ENCODE assay signal across 12 cellular contexts in the genomic region with DNA sequence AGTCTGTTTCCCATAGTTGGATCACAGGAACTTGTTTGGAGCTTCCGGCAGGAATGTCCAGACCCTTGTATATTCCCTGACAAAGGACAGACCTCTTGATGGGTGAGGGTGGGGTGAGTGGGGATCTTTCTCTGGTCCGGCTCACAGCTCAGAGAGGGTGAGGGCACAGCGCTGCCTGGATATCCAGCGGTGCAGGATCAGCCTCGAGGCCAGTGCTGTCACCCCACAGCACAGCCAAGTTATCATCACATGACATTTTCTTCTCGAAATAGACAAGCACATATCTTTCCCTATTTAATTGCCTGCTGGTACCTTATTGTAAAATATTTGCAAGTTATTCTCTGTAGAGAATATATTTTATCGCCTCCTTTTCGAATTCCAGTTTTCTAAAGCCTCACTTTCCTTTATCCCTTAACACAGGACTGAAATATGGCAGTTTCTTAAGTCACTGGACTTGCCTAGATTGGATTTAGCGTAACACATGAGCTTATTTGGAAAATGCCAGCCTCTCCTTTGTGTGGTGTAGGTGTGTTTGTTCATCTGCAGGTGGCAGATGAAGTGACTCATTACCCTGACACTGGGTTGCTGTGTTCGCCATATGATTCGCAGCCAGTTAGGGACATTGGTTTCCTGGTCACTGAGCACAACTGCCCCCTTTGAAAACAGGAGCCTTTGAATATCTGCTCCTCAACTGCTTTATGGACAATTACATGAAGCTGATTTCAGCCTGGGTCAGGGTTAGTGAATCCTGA. TPM values are rescaled to one million over a fixed set of nuclear protein-coding genes. Genes with fewer than 3 reads are reported as not detected.
DNase-seq lines count a peak whose midpoint lies in the region; ATAC-seq and TF ChIP-seq lines count a peak whose summit lies in the region.
"Had no signal": no experiment of that assay in that cellular context is flagged by ENCODE, and none has a peak within 500 bp of the region (broad histone marks: within the 10 kb centered on the region; RNA-seq: fewer than 3 reads in every experiment).

No MANE protein-coding gene starts in this region.

- no peak for ATAC-seq in activated CD4-positive, CD25-positive, alpha-beta regulatory T cell treated with anti-CD3 and anti-CD28 coated beads, Interleukin-2, amount 50 U/mL, for 24 hours
- ATAC-seq: effector memory CD8-positive, alpha-beta T cell; stimulated activated memory B cell treated with anti-CD40 and anti-IgM and Interleukin-4, amounts not matched to agents 10 μg/mL and 1 μg/mL and 100 μg/mL, for 72 hours had no signal

- 43 to 72% (median 58%) methylated on average over 11 of the region's 11 CpGs for WGBS in stomach, 5 donors
- WGBS in prostate gland, result 72% methylated on average over 11 of the region's 11 CpGs

- peaks cover 10% of the 10 kb centered on the region for H3K4me1 ChIP-seq in left ventricle myocardium inferior
- peaks cover 17 to 45% (median 27%) of the 10 kb centered on the region in 4 donors for H3K4me1 ChIP-seq in stomach
- H3K4me1 ChIP-seq in prostate gland (replicated peaks), result no peaks in the 10 kb centered on the region

- TF ChIP-seq CTCF in left ventricle myocardium inferior (IDR thresholded peaks at IDR 0.05; ENCODE audit: borderline replicate concordance), result no peak
- no peak for TF ChIP-seq CTCF in stomach (IDR thresholded peaks at IDR 0.05)
- TF ChIP-seq CTCF in prostate gland (IDR thresholded peaks at IDR 0.05), result peak in 1 of 4 experiments; percentile 18

- H3K9me3 ChIP-seq in left ventricle myocardium inferior (replicated peaks), result peaks cover 5% of the 10 kb centered on the region
- H3K9me3 ChIP-seq in stomach, result no peaks in the 10 kb centered on the region
- no peaks in the 10 kb centered on the region for H3K9me3 ChIP-seq in prostate gland

- TF ChIP-seq EP300 in stomach (IDR thresholded peaks at IDR 0.05), result no peak

- no peaks in the 10 kb centered on the region for H3K36me3 ChIP-seq in left ventricle myocardium inferior
- H3K36me3 ChIP-seq in stomach, result no peaks in the 10 kb centered on the region
- no peaks in the 10 kb centered on the region for H3K36me3 ChIP-seq in prostate gland

- intact Hi-C loops in left ventricle myocardium inferior (cut with micrococcal nuclease) (no loop called here), stomach (cut with DNase I; ENCODE audit: low total_unique reads) (no loop called here), prostate gland (cut with DNase I) (loop anchor here (10.0 kb wide), 1 partner anchor 195 kb away; no protein-coding TSS in a partner anchor)

- DNase-seq in NCI-H1417 (lab: John Stamatoyannopoulos, UW) (peak; percentile 81 to 97 (median 93)), NCI-H69 (lab: John Stamatoyannopoulos, UW) (peak; percentile 99), left ventricle myocardium inferior (no peak), stomach (peak; percentile 52), prostate gland (ENCODE audit: low spot score) (no peak), NCI-H526 treated with DMSO at 0.1 percent for 48 hours (lab: John Stamatoyannopoulos, UW) (no peak), foreskin melanocyte (no peak)
- DNase-seq: effector memory CD8-positive, alpha-beta T cell; naive B cell; OCI-M1 had no signal

- no peak overlapping the region for H3K4me3 ChIP-seq in left ventricle myocardium inferior
- no peak overlapping the region for H3K4me3 ChIP-seq in stomach
- H3K4me3 ChIP-seq in prostate gland, result no peak overlapping the region

- H3K27me3 ChIP-seq in left ventricle myocardium inferior (ENCODE audit: low read depth), result no peaks in the 10 kb centered on the region
- H3K27me3 ChIP-seq in stomach, result peaks cover 0 to 11% (median 0%) of the 10 kb centered on the region in 3 donors
- no peaks in the 10 kb centered on the region for H3K27me3 ChIP-seq in prostate gland (replicated peaks; ENCODE audit: insufficient read depth)

- no peak for TF ChIP-seq POLR2A in stomach (IDR thresholded peaks at IDR 0.05)
- TF ChIP-seq POLR2A in prostate gland (IDR thresholded peaks at IDR 0.05), result no peak

- H3K27ac ChIP-seq in left ventricle myocardium inferior (replicated peaks) (peak overlapping the region; percentile 28), stomach (peak overlapping the region; percentile 74 to 91 (median 83)), prostate gland (no peak overlapping the region)

RNA-seq across cellular contexts. Expression of gene CLIC6, which starts 21.4 kb away (rescaled TPM):
- 11.2 TPM for total RNA-seq in left ventricle myocardium inferior
- total RNA-seq in stomach, result 10 to 100 TPM in 4 of 5 donors, 1 to 10 TPM in 1; 3.8 to 84.9 (median 64.3) TPM
- 100 to 1,000 TPM in 1 of 3 donors, 10 to 100 TPM in 2; 42.0 to 103 (median 65.2) TPM for polyA plus RNA-seq in stomach
- total RNA-seq in prostate gland, result 1 to 10 TPM; 3.4 to 7.0 TPM

Comparison
In these comparisons a context has a peak if more than half of its experiments do, and no peak if none do; other contexts are left out.
1. DNase-seq: peak in NCI-H1417 (3 of 3), NCI-H69 (single experiment) and stomach (single experiment); none in left ventricle myocardium inferior (single experiment), prostate gland (single experiment), NCI-H526 treated with DMSO at 0.1 percent for 48 hours (single experiment) and foreskin melanocyte (single experiment).
2. H3K27ac ChIP-seq: peak in left ventricle myocardium inferior (single experiment) and stomach (5 of 5); none in prostate gland (0 of 2).